In the genomic region with DNA sequence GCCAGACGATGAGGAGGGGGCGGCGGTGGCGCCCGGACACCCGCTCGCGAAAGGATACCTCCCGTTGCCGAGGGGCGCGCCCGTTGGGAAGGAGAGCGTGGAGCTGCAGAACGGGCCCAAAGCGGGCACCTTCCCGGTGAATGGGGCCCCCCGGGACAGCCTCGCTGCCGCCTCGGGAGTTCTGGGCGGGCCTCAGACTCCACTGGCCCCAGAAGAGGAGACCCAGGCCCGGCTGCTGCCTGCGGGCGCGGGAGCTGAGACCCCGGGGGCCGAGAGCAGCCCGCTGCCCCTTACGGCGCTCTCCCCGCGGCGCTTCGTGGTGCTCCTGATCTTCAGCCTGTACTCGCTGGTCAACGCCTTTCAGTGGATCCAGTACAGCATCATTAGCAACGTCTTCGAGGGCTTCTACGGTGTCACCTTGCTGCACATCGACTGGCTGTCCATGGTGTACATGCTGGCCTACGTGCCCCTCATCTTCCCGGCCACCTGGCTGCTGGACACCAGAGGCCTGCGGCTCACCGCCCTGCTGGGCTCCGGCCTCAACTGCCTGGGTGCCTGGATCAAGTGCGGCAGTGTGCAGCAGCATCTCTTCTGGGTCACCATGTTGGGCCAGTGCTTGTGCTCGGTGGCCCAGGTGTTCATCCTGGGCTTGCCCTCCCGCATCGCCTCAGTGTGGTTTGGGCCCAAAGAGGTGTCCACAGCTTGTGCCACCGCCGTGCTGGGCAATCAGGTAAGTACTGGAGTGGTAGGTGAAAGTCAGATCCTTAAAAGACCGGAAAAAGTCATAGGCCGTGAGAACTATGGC, we compare ENCODE assay signal across 1 cellular context.
TF ChIP-seq lines count a peak whose summit lies in the region.

No MANE protein-coding gene starts in this region.

TF ChIP-seq in HepG2, 621 proteins besides CTCF, POLR2A, EP300 and RAD21 (continued from another document and continues in another):
- TF ChIP-seq ZNF546 (CRISPR knock-in tag; conservative IDR thresholded peaks at IDR 0.05) (0 out of 2 replicates have a peak, but pooled peaks have one; percentile 36), ZKSCAN1 (IDR thresholded peaks at IDR 0.05; ENCODE audit: low read length) (no peak), THYN1 (CRISPR knock-in tag; IDR thresholded peaks at IDR 0.05; ENCODE audit: borderline replicate concordance, low read depth) (no peak), ZSCAN21 (CRISPR knock-in tag; IDR thresholded peaks at IDR 0.05; ENCODE audit: borderline replicate concordance) (peak; percentile 91), ARID5B (CRISPR knock-in tag; IDR thresholded peaks at IDR 0.05) (peak; percentile 18; the same call in 1 of the 2 replicates), ZNF709 (CRISPR knock-in tag; IDR thresholded peaks at IDR 0.05) (peak; percentile 80; the same call in 1 of the 2 replicates), GMEB1 (CRISPR knock-in tag; IDR thresholded peaks at IDR 0.05; ENCODE audit: borderline replicate concordance) (no peak), REPIN1 (CRISPR knock-in tag; IDR thresholded peaks at IDR 0.05; ENCODE audit: borderline replicate concordance, low read depth) (no peak), ZFP36 (IDR thresholded peaks at IDR 0.05; ENCODE audit: borderline replicate concordance, low read depth, low read length, partially characterized antibody) (no peak), ZNF768 (CRISPR knock-in tag; IDR thresholded peaks at IDR 0.05) (peak; percentile 11; the same call in 1 of the 2 replicates), IRF9 (CRISPR knock-in tag; IDR thresholded peaks at IDR 0.05; ENCODE audit: borderline replicate concordance) (peak; percentile 14; the same call in 1 of the 2 replicates), ZFP82 (CRISPR knock-in tag; IDR thresholded peaks at IDR 0.05; ENCODE audit: borderline replicate concordance) (no peak; the same call in 1 of the 2 replicates), HOXA5 (CRISPR knock-in tag; IDR thresholded peaks at IDR 0.05) (peak; percentile 82; the same call in 1 of the 2 replicates), HNF4G (IDR thresholded peaks at IDR 0.05; ENCODE audit: borderline replicate concordance, low read depth, low read length) (no peak), HNF4G (CRISPR knock-in tag; IDR thresholded peaks at IDR 0.05; ENCODE audit: borderline replicate concordance, low read depth) (no peak), HDAC1 (CRISPR knock-in tag; IDR thresholded peaks at IDR 0.05) (0 out of 2 replicates have a peak, but pooled peaks have one; percentile 22), NFKB2 (CRISPR knock-in tag; IDR thresholded peaks at IDR 0.05; ENCODE audit: borderline replicate concordance) (peak; percentile 28; the same call in 1 of the 2 replicates), CCDC6 (CRISPR knock-in tag; IDR thresholded peaks at IDR 0.05) (0 out of 2 replicates have a peak, but pooled peaks have one; percentile 68), ZNF253 (CRISPR knock-in tag; IDR thresholded peaks at IDR 0.05; ENCODE audit: borderline replicate concordance) (no peak), ZNF749 (CRISPR knock-in tag; IDR thresholded peaks at IDR 0.05; ENCODE audit: borderline replicate concordance) (peak; percentile 42; the same call in 1 of the 2 replicates), ZFAT (CRISPR knock-in tag; conservative IDR thresholded peaks at IDR 0.05) (no peak), SOX5 (CRISPR knock-in tag; IDR thresholded peaks at IDR 0.05; ENCODE audit: borderline replicate concordance) (no peak), TIGD3 (CRISPR knock-in tag; IDR thresholded peaks at IDR 0.05; ENCODE audit: borderline replicate concordance) (peak; percentile 67; the same call in 1 of the 2 replicates), CHCHD3 (CRISPR knock-in tag; IDR thresholded peaks at IDR 0.05) (no peak), ZNF367 (CRISPR knock-in tag; IDR thresholded peaks at IDR 0.05; ENCODE audit: borderline replicate concordance) (no peak), SRY (CRISPR knock-in tag; IDR thresholded peaks at IDR 0.05) (peak; percentile 72; the same call in 1 of the 2 replicates), ZNF18 (CRISPR knock-in tag; IDR thresholded peaks at IDR 0.05; ENCODE audit: insufficient replicate concordance) (peak; percentile 8), ZNF232 (CRISPR knock-in tag; IDR thresholded peaks at IDR 0.05; ENCODE audit: borderline replicate concordance) (0 out of 2 replicates have a peak, but pooled peaks have one; percentile 55), NFKBIZ (CRISPR knock-in tag; IDR thresholded peaks at IDR 0.05) (no peak), ZNF234 (CRISPR knock-in tag; conservative IDR thresholded peaks at IDR 0.05) (0 out of 2 replicates have a peak, but pooled peaks have one; percentile 27), FOSL2 (CRISPR knock-in tag; IDR thresholded peaks at IDR 0.05) (no peak), ZNF883 (CRISPR knock-in tag; IDR thresholded peaks at IDR 0.05; ENCODE audit: not compliant biosample characterization) (no peak), PHF5A (CRISPR knock-in tag; IDR thresholded peaks at IDR 0.05; ENCODE audit: low read depth, unreplicated experiment) (no peak), ZNF451 (CRISPR knock-in tag; IDR thresholded peaks at IDR 0.05) (no peak), TOE1 (CRISPR knock-in tag; IDR thresholded peaks at IDR 0.05) (0 out of 2 replicates have a peak, but pooled peaks have one; percentile 34), TAF1 (CRISPR knock-in tag; IDR thresholded peaks at IDR 0.05) (peak; percentile 8; the same call in 1 of the 2 replicates)
- TF ChIP-seq, protein P1, sequence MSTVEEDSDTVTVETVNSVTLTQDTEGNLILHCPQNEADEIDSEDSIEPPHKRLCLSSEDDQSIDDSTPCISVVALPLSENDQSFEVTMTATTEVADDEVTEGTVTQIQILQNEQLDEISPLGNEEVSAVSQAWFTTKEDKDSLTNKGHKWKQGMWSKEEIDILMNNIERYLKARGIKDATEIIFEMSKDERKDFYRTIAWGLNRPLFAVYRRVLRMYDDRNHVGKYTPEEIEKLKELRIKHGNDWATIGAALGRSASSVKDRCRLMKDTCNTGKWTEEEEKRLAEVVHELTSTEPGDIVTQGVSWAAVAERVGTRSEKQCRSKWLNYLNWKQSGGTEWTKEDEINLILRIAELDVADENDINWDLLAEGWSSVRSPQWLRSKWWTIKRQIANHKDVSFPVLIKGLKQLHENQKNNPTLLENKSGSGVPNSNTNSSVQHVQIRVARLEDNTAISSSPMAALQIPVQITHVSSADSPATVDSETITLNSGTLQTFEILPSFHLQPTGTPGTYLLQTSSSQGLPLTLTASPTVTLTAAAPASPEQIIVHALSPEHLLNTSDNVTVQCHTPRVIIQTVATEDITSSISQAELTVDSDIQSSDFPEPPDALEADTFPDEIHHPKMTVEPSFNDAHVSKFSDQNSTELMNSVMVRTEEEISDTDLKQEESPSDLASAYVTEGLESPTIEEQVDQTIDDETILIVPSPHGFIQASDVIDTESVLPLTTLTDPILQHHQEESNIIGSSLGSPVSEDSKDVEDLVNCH (CRISPR knock-in tag; IDR thresholded peaks at IDR 0.05), result no peak
- TF ChIP-seq, protein P2, sequence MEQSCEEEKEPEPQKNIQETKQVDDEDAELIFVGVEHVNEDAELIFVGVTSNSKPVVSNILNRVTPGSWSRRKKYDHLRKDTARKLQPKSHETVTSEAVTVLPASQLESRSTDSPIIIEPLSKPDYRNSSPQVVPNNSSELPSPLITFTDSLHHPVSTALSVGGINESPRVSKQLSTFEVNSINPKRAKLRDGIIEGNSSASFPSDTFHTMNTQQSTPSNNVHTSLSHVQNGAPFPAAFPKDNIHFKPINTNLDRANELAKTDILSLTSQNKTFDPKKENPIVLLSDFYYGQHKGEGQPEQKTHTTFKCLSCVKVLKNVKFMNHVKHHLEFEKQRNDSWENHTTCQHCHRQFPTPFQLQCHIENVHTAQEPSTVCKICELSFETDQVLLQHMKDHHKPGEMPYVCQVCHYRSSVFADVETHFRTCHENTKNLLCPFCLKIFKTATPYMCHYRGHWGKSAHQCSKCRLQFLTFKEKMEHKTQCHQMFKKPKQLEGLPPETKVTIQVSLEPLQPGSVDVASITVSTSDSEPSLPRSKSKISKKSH (CRISPR knock-in tag; IDR thresholded peaks at IDR 0.05; ENCODE audit: borderline replicate concordance), result no peak
- TF ChIP-seq, protein P3, sequence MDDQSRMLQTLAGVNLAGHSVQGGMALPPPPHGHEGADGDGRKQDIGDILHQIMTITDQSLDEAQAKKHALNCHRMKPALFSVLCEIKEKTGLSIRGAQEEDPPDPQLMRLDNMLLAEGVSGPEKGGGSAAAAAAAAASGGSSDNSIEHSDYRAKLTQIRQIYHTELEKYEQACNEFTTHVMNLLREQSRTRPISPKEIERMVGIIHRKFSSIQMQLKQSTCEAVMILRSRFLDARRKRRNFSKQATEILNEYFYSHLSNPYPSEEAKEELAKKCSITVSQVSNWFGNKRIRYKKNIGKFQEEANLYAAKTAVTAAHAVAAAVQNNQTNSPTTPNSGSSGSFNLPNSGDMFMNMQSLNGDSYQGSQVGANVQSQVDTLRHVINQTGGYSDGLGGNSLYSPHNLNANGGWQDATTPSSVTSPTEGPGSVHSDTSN (CRISPR knock-in tag; IDR thresholded peaks at IDR 0.05; ENCODE audit: borderline replicate concordance), result 0 out of 2 replicates have a peak, but pooled peaks have one; percentile 31
- TF ChIP-seq, protein P4, sequence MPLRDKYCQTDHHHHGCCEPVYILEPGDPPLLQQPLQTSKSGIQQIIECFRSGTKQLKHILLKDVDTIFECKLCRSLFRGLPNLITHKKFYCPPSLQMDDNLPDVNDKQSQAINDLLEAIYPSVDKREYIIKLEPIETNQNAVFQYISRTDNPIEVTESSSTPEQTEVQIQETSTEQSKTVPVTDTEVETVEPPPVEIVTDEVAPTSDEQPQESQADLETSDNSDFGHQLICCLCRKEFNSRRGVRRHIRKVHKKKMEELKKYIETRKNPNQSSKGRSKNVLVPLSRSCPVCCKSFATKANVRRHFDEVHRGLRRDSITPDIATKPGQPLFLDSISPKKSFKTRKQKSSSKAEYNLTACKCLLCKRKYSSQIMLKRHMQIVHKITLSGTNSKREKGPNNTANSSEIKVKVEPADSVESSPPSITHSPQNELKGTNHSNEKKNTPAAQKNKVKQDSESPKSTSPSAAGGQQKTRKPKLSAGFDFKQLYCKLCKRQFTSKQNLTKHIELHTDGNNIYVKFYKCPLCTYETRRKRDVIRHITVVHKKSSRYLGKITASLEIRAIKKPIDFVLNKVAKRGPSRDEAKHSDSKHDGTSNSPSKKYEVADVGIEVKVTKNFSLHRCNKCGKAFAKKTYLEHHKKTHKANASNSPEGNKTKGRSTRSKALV (CRISPR knock-in tag; IDR thresholded peaks at IDR 0.05), result peak; percentile 18; the same call in 1 of the 2 replicates
